Comparison of ENCODE assay signal across 1 cellular context in the genomic region with DNA sequence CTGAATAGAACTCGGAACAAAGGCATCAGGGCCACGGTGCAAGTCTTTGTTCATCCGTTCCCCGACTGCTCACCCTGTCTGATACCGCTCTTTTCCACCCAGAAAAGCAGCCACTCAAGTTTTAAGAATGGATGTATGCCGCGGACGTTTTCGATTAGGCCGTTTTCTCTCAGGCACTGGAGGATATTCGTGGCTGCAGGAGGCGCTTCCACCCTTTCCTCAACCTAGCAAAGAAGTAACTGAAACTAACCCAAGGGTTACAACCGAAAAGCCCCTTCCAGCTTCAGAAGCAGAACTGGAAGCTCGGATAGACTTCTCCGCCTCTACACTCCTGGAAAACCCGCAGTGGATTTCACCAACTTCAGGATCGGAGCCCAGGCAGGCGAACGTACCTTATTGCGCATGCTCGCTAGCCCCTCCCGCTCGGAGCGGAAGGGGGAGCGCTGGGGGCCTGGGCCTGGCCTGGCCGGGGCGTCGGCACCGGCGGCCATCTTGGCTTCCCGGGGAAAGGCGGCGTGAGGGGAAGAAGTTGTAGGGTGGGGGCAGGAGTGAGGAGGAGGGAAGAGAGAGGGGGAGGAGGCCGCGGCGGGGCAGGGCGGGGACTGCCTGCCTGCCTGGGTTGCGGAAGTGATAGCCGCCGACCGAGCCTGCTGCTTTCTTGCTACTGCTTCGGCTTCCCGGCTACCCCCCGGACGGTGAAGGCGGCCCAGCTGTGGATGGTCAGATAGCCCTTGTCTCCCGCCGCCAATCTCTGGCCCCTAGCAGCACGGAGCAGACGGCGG.
TF ChIP-seq lines count a peak whose summit lies in the region.

A gene (plus strand): TSS at position 619 of the 782 bp plus-strand sequence. CDS start 191 bp downstream, outside the sequence.

TF ChIP-seq in HepG2, 621 proteins besides CTCF, POLR2A, EP300 and RAD21 (continued from another document and continues in another):
- TF ChIP-seq, protein P1, sequence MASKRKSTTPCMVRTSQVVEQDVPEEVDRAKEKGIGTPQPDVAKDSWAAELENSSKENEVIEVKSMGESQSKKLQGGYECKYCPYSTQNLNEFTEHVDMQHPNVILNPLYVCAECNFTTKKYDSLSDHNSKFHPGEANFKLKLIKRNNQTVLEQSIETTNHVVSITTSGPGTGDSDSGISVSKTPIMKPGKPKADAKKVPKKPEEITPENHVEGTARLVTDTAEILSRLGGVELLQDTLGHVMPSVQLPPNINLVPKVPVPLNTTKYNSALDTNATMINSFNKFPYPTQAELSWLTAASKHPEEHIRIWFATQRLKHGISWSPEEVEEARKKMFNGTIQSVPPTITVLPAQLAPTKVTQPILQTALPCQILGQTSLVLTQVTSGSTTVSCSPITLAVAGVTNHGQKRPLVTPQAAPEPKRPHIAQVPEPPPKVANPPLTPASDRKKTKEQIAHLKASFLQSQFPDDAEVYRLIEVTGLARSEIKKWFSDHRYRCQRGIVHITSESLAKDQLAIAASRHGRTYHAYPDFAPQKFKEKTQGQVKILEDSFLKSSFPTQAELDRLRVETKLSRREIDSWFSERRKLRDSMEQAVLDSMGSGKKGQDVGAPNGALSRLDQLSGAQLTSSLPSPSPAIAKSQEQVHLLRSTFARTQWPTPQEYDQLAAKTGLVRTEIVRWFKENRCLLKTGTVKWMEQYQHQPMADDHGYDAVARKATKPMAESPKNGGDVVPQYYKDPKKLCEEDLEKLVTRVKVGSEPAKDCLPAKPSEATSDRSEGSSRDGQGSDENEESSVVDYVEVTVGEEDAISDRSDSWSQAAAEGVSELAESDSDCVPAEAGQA (IDR thresholded peaks at IDR 0.05; ENCODE audit: low read depth): peak; percentile 94
- TF ChIP-seq, protein P1 (CRISPR knock-in tag; IDR thresholded peaks at IDR 0.05; ENCODE audit: borderline replicate concordance): no peak; the same call in 1 of the 2 replicates
- TF ChIP-seq FOXA1 (IDR thresholded peaks at IDR 0.05): no peak
- TF ChIP-seq FOXA1 (CRISPR knock-in tag; IDR thresholded peaks at IDR 0.05): peak; percentile 31; the same call in 1 of the 2 replicates
- TF ChIP-seq ZNF235 (CRISPR knock-in tag; IDR thresholded peaks at IDR 0.05; ENCODE audit: borderline replicate concordance): peak; percentile 56
- peak; percentile 50 for TF ChIP-seq SRF (IDR thresholded peaks at IDR 0.05; ENCODE audit: low read depth, low read length)
- TF ChIP-seq ZNF775 (CRISPR knock-in tag; IDR thresholded peaks at IDR 0.05; ENCODE audit: borderline replicate concordance): no peak; the same call in 1 of the 2 replicates
- TF ChIP-seq, protein P2, sequence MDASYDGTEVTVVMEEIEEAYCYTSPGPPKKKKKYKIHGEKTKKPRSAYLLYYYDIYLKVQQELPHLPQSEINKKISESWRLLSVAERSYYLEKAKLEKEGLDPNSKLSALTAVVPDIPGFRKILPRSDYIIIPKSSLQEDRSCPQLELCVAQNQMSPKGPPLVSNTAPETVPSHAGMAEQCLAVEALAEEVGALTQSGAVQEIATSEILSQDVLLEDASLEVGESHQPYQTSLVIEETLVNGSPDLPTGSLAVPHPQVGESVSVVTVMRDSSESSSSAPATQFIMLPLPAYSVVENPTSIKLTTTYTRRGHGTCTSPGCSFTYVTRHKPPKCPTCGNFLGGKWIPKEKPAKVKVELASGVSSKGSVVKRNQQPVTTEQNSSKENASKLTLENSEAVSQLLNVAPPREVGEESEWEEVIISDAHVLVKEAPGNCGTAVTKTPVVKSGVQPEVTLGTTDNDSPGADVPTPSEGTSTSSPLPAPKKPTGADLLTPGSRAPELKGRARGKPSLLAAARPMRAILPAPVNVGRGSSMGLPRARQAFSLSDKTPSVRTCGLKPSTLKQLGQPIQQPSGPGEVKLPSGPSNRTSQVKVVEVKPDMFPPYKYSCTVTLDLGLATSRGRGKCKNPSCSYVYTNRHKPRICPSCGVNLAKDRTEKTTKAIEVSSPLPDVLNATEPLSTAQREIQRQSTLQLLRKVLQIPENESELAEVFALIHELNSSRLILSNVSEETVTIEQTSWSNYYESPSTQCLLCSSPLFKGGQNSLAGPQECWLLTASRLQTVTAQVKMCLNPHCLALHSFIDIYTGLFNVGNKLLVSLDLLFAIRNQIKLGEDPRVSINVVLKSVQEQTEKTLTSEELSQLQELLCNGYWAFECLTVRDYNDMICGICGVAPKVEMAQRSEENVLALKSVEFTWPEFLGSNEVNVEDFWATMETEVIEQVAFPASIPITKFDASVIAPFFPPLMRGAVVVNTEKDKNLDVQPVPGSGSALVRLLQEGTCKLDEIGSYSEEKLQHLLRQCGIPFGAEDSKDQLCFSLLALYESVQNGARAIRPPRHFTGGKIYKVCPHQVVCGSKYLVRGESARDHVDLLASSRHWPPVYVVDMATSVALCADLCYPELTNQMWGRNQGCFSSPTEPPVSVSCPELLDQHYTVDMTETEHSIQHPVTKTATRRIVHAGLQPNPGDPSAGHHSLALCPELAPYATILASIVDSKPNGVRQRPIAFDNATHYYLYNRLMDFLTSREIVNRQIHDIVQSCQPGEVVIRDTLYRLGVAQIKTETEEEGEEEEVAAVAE (CRISPR knock-in tag; IDR thresholded peaks at IDR 0.05; ENCODE audit: borderline replicate concordance): peak; percentile 94; the same call in 1 of the 2 replicates
- no peak for TF ChIP-seq PTBP1 (IDR thresholded peaks at IDR 0.05; ENCODE audit: low read depth, low read length, poor library complexity, severe bottlenecking)
- peak; percentile 84 for TF ChIP-seq RBFOX2 (IDR thresholded peaks at IDR 0.05; ENCODE audit: low read depth, low read length)
- TF ChIP-seq, protein P3, sequence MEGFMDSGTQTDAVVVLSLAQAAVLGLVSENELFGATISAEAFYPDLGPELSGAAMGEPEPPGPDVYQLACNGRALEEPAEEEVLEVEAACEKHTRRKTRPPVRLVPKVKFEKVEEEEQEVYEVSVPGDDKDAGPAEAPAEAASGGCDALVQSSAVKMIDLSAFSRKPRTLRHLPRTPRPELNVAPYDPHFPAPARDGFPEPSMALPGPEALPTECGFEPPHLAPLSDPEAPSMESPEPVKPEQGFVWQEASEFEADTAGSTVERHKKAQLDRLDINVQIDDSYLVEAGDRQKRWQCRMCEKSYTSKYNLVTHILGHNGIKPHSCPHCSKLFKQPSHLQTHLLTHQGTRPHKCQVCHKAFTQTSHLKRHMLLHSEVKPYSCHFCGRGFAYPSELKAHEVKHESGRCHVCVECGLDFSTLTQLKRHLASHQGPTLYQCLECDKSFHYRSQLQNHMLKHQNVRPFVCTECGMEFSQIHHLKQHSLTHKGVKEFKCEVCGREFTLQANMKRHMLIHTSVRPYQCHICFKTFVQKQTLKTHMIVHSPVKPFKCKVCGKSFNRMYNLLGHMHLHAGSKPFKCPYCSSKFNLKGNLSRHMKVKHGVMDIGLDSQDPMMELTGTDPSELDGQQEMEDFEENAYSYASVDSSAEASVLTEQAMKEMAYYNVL (CRISPR knock-in tag; IDR thresholded peaks at IDR 0.05; ENCODE audit: borderline replicate concordance): peak; percentile 97
- peak; percentile 92 for TF ChIP-seq ELF1 (CRISPR knock-in tag; IDR thresholded peaks at IDR 0.05)
- peak; percentile 82 for TF ChIP-seq GATA4 (IDR thresholded peaks at IDR 0.05; ENCODE audit: borderline replicate concordance, low read depth)
- TF ChIP-seq ZNF558 (CRISPR knock-in tag; IDR thresholded peaks at IDR 0.05; ENCODE audit: borderline replicate concordance): peak; percentile 68; the same call in 1 of the 2 replicates
- TF ChIP-seq, protein P4, sequence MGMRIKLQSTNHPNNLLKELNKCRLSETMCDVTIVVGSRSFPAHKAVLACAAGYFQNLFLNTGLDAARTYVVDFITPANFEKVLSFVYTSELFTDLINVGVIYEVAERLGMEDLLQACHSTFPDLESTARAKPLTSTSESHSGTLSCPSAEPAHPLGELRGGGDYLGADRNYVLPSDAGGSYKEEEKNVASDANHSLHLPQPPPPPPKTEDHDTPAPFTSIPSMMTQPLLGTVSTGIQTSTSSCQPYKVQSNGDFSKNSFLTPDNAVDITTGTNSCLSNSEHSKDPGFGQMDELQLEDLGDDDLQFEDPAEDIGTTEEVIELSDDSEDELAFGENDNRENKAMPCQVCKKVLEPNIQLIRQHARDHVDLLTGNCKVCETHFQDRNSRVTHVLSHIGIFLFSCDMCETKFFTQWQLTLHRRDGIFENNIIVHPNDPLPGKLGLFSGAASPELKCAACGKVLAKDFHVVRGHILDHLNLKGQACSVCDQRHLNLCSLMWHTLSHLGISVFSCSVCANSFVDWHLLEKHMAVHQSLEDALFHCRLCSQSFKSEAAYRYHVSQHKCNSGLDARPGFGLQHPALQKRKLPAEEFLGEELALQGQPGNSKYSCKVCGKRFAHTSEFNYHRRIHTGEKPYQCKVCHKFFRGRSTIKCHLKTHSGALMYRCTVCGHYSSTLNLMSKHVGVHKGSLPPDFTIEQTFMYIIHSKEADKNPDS (CRISPR knock-in tag; IDR thresholded peaks at IDR 0.05): peak; percentile 79; the same call in 1 of the 2 replicates
- TF ChIP-seq SUZ12 (IDR thresholded peaks at IDR 0.05; ENCODE audit: low read depth, low read length): no peak
- TF ChIP-seq CEBPB (IDR thresholded peaks at IDR 0.05; ENCODE audit: borderline replicate concordance, low read depth, low read length): no peak
- 0 out of 2 replicates have a peak, but pooled peaks have one; percentile 16 for TF ChIP-seq ZNF354B (CRISPR knock-in tag; IDR thresholded peaks at IDR 0.05)
- peak; percentile 89; the same call in 1 of the 2 replicates for TF ChIP-seq ZNF331 (CRISPR knock-in tag; IDR thresholded peaks at IDR 0.05)
- peak; percentile 64; the same call in 1 of the 2 replicates for TF ChIP-seq ZNF225 (CRISPR knock-in tag; IDR thresholded peaks at IDR 0.05)
- TF ChIP-seq, protein P5, sequence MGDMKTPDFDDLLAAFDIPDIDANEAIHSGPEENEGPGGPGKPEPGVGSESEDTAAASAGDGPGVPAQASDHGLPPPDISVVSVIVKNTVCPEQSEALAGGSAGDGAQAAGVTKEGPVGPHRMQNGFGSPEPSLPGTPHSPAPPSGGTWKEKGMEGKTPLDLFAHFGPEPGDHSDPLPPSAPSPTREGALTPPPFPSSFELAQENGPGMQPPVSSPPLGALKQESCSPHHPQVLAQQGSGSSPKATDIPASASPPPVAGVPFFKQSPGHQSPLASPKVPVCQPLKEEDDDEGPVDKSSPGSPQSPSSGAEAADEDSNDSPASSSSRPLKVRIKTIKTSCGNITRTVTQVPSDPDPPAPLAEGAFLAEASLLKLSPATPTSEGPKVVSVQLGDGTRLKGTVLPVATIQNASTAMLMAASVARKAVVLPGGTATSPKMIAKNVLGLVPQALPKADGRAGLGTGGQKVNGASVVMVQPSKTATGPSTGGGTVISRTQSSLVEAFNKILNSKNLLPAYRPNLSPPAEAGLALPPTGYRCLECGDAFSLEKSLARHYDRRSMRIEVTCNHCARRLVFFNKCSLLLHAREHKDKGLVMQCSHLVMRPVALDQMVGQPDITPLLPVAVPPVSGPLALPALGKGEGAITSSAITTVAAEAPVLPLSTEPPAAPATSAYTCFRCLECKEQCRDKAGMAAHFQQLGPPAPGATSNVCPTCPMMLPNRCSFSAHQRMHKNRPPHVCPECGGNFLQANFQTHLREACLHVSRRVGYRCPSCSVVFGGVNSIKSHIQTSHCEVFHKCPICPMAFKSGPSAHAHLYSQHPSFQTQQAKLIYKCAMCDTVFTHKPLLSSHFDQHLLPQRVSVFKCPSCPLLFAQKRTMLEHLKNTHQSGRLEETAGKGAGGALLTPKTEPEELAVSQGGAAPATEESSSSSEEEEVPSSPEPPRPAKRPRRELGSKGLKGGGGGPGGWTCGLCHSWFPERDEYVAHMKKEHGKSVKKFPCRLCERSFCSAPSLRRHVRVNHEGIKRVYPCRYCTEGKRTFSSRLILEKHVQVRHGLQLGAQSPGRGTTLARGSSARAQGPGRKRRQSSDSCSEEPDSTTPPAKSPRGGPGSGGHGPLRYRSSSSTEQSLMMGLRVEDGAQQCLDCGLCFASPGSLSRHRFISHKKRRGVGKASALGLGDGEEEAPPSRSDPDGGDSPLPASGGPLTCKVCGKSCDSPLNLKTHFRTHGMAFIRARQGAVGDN (CRISPR knock-in tag; IDR thresholded peaks at IDR 0.05): peak; percentile 92
- TF ChIP-seq, protein P6, sequence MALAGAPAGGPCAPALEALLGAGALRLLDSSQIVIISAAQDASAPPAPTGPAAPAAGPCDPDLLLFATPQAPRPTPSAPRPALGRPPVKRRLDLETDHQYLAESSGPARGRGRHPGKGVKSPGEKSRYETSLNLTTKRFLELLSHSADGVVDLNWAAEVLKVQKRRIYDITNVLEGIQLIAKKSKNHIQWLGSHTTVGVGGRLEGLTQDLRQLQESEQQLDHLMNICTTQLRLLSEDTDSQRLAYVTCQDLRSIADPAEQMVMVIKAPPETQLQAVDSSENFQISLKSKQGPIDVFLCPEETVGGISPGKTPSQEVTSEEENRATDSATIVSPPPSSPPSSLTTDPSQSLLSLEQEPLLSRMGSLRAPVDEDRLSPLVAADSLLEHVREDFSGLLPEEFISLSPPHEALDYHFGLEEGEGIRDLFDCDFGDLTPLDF (CRISPR knock-in tag; IDR thresholded peaks at IDR 0.05): 0 out of 2 replicates have a peak, but pooled peaks have one; percentile 21
- TF ChIP-seq HOXA9 (CRISPR knock-in tag; IDR thresholded peaks at IDR 0.05; ENCODE audit: borderline replicate concordance): peak; percentile 97
- no peak for TF ChIP-seq ZNF678 (CRISPR knock-in tag; IDR thresholded peaks at IDR 0.05)
- TF ChIP-seq, protein P7, sequence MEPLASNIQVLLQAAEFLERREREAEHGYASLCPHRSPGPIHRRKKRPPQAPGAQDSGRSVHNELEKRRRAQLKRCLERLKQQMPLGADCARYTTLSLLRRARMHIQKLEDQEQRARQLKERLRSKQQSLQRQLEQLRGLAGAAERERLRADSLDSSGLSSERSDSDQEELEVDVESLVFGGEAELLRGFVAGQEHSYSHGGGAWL (CRISPR knock-in tag; IDR thresholded peaks at IDR 0.05): peak; percentile 88
- TF ChIP-seq ZNF562 (CRISPR knock-in tag; IDR thresholded peaks at IDR 0.05; ENCODE audit: borderline replicate concordance): 0 out of 2 replicates have a peak, but pooled peaks have one; percentile 60
- TF ChIP-seq ATAD3A (CRISPR knock-in tag; IDR thresholded peaks at IDR 0.05): no peak
- TF ChIP-seq SP4 (CRISPR knock-in tag; IDR thresholded peaks at IDR 0.05): peak; percentile 73
- 0 out of 2 replicates have a peak, but pooled peaks have one; percentile 92 for TF ChIP-seq FIP1L1 (IDR thresholded peaks at IDR 0.05; ENCODE audit: borderline replicate concordance, insufficient read depth, low read depth, low read length)
- TF ChIP-seq ZC3H4 (CRISPR knock-in tag; IDR thresholded peaks at IDR 0.05; ENCODE audit: borderline replicate concordance): no peak
- TF ChIP-seq MIER2 (CRISPR knock-in tag; IDR thresholded peaks at IDR 0.05): peak; percentile 78; the same call in 1 of the 2 replicates
- TF ChIP-seq ZNF256 (CRISPR knock-in tag; conservative IDR thresholded peaks at IDR 0.05): no peak; the same call in 1 of the 2 replicates
